In genomic region chr9:83637389-83637788, GRCh38 we compare ENCODE assay signal across 27 cellular contexts.
"Had no signal": no experiment of that assay in that cellular context is flagged by ENCODE, and none has a peak within 500 bp of the region (broad histone marks: within the 10 kb centered on the region; RNA-seq: fewer than 3 reads in every experiment).

No MANE protein-coding gene starts in this region.

- H3K4me3 ChIP-seq: body of pancreas, breast epithelium, Peyer's patch, SJSA1 had no signal

- H3K4me3 Mint-ChIP-seq: activated CD4-positive, alpha-beta T cell treated with anti-CD3 and anti-CD28 coated beads, Interleukin-2, amount 10 ng/mL, durations not matched to agents 24 days and 14 days; activated CD8-positive, alpha-beta T cell treated with anti-CD3 and anti-CD28 coated beads for 36 hours; activated naive CD4-positive, alpha-beta T cell treated with anti-CD3 and anti-CD28 coated beads, Interleukin-2, amount 10 ng/mL, durations not matched to agents 7 days and 5 days; activated naive CD8-positive, alpha-beta T cell treated with anti-CD3 and anti-CD28 coated beads, Interleukin-2, amount 10 ng/mL, durations not matched to agents 7 days and 5 days had no signal

- H3K27me3 Mint-ChIP-seq: activated CD4-positive, alpha-beta T cell treated with anti-CD3 and anti-CD28 coated beads, Interleukin-2, amount 10 ng/mL, durations not matched to agents 24 days and 14 days; activated CD8-positive, alpha-beta T cell treated with anti-CD3 and anti-CD28 coated beads for 36 hours; activated naive CD4-positive, alpha-beta T cell treated with anti-CD3 and anti-CD28 coated beads, Interleukin-2, amount 10 ng/mL, durations not matched to agents 7 days and 5 days; activated naive CD8-positive, alpha-beta T cell treated with anti-CD3 and anti-CD28 coated beads, Interleukin-2, amount 10 ng/mL, durations not matched to agents 7 days and 5 days had no signal

- H3K36me3 ChIP-seq: breast epithelium, Peyer's patch, SJSA1 had no signal

- H3K27ac ChIP-seq: body of pancreas, breast epithelium, Peyer's patch, SJSA1 had no signal

- H3K4me1 Mint-ChIP-seq: activated naive CD4-positive, alpha-beta T cell treated with anti-CD3 and anti-CD28 coated beads, Interleukin-2, amount 10 ng/mL, durations not matched to agents 7 days and 5 days; activated naive CD8-positive, alpha-beta T cell treated with anti-CD3 and anti-CD28 coated beads, Interleukin-2, amount 10 ng/mL, durations not matched to agents 7 days and 5 days had no signal

- H3K9me3 ChIP-seq: body of pancreas, breast epithelium, Peyer's patch, SJSA1 had no signal

- H3K27ac Mint-ChIP-seq: activated CD4-positive, alpha-beta T cell treated with anti-CD3 and anti-CD28 coated beads, Interleukin-2, amount 10 ng/mL, durations not matched to agents 24 days and 14 days; activated CD8-positive, alpha-beta T cell treated with anti-CD3 and anti-CD28 coated beads for 36 hours; activated naive CD4-positive, alpha-beta T cell treated with anti-CD3 and anti-CD28 coated beads, Interleukin-2, amount 10 ng/mL, durations not matched to agents 7 days and 5 days; activated naive CD8-positive, alpha-beta T cell treated with anti-CD3 and anti-CD28 coated beads, Interleukin-2, amount 10 ng/mL, durations not matched to agents 7 days and 5 days had no signal

- H3K4me1 ChIP-seq: breast epithelium, Peyer's patch had no signal

- ATAC-seq: activated CD8-positive, alpha-beta T cell treated with anti-CD3 and anti-CD28 coated beads for 36 hours; body of pancreas; PC-3; SK-N-SH treated with all-trans-retinoic acid at 6 μM for 48 hours had no signal

- H3K27me3 ChIP-seq: body of pancreas, breast epithelium, Peyer's patch, SJSA1 had no signal

- DNase-seq: activated CD4-positive, alpha-beta T cell treated with anti-CD3 and anti-CD28 coated beads, Interleukin-2, amount 10 ng/mL, durations not matched to agents 24 days and 14 days; activated CD4-positive, alpha-beta T cell treated with anti-CD3 and anti-CD28 coated beads, Interleukin-2, amount 50 U/mL, for 4 hours; activated CD8-positive, alpha-beta T cell treated with anti-CD3 and anti-CD28 coated beads for 36 hours; activated effector memory CD4-positive, alpha-beta T cell treated with Interleukin-2 at 50 U/mL for 16 hours; activated naive CD4-positive, alpha-beta T cell treated with anti-CD3 and anti-CD28 coated beads, Interleukin-2, amount 10 ng/mL, durations not matched to agents 7 days and 5 days; activated naive CD8-positive, alpha-beta T cell treated with anti-CD3 and anti-CD28 coated beads, Interleukin-2, amount 10 ng/mL, durations not matched to agents 7 days and 5 days; activated T-cell treated with anti-CD3 and anti-CD28 coated beads, Interleukin-2, amount 50 U/mL, for 48 hours; body of pancreas; Karpas-422; NCI-H1105; NCI-H1417 treated with DMSO at 0.1 percent for 48 hours; NCI-H187 treated with DMSO at 0.1 percent for 48 hours; NCI-H2081 treated with DMSO at 0.1 percent for 48 hours; NCI-H226; NCI-H446 treated with DMSO at 0.1 percent for 48 hours; NCI-H524 treated with DMSO at 0.1 percent for 48 hours; NCI-H748 treated with DMSO at 0.1 percent for 48 hours; NK-92 treated with Interleukin-12 subunit alpha and Interleukin-12 subunit beta, amount 100 ng/mL, for 24 hours; PC-3; Peyer's patch; RPMI8226; SHP77 treated with DMSO at 0.1 percent for 48 hours; T-helper 1 cell; T1000 had no signal

- H3K9me3 Mint-ChIP-seq: activated CD4-positive, alpha-beta T cell treated with anti-CD3 and anti-CD28 coated beads, Interleukin-2, amount 10 ng/mL, durations not matched to agents 24 days and 14 days; activated CD8-positive, alpha-beta T cell treated with anti-CD3 and anti-CD28 coated beads for 36 hours; activated naive CD4-positive, alpha-beta T cell treated with anti-CD3 and anti-CD28 coated beads, Interleukin-2, amount 10 ng/mL, durations not matched to agents 7 days and 5 days; activated naive CD8-positive, alpha-beta T cell treated with anti-CD3 and anti-CD28 coated beads, Interleukin-2, amount 10 ng/mL, durations not matched to agents 7 days and 5 days had no signal
